Comparison of ENCODE assay signal across 9 cellular contexts in genomic region chr5:99019812-99020697, GRCh38.
DNase-seq lines count a peak whose midpoint lies in the region; TF ChIP-seq lines count a peak whose summit lies in the region.
"Had no signal": no experiment of that assay in that cellular context is flagged by ENCODE, and none has a peak within 500 bp of the region (broad histone marks: within the 10 kb centered on the region; RNA-seq: fewer than 3 reads in every experiment).

No MANE protein-coding gene starts in this region.

- DNase-seq in NCI-H446 treated with DMSO at 0.1 percent for 48 hours (lab: John Stamatoyannopoulos, UW): peak; percentile 48
- DNase-seq in NCI-H446 (lab: John Stamatoyannopoulos, UW): no peak
- DNase-seq in LHCN-M2 (ENCODE audit: low read depth): peak; percentile 88
- DNase-seq in brain microvascular endothelial cell: peak; percentile 63
- DNase-seq in pulmonary artery endothelial cell (ENCODE audit: low read depth, low spot score): peak; percentile 68
- DNase-seq in ureter (ENCODE audit: low spot score): no peak
- DNase-seq in GM13976 (ENCODE audit: low spot score): no peak
- no peak for DNase-seq in medulla oblongata (ENCODE audit: extremely low spot score)
- DNase-seq: CD4-positive, CD25-positive, alpha-beta regulatory T cell had no signal

- H3K4me3 ChIP-seq in brain microvascular endothelial cell (ENCODE audit: low read depth, low read length): no peak overlapping the region

- H3K36me3 ChIP-seq in brain microvascular endothelial cell (replicated peaks): no peaks in the 10 kb centered on the region

- in situ Hi-C loops in brain microvascular endothelial cell (cut with HindIII; ENCODE audit: low pct_ligation_motif_present, low sequenced_read_pairs) (no loop called here), GM13976 (cut with MboI; ENCODE audit: low sequenced_read_pairs, unreplicated experiment) (no loop called here)

- no peak overlapping the region for H3K27ac ChIP-seq in brain microvascular endothelial cell

- no peaks in the 10 kb centered on the region for H3K27me3 ChIP-seq in brain microvascular endothelial cell (replicated peaks)

- TF ChIP-seq CTCF in brain microvascular endothelial cell (IDR thresholded peaks at IDR 0.05; ENCODE audit: low read depth, low read length, missing control alignments) (no peak), GM13976 (IDR thresholded peaks at IDR 0.05; ENCODE audit: borderline replicate concordance, control extremely low read depth, extremely low read depth, insufficient read depth, missing control alignments) (no peak)

Comparison
In these comparisons a context has a peak if more than half of its experiments do, and no peak if none do; other contexts are left out.
1. DNase-seq: peak in NCI-H446 treated with DMSO at 0.1 percent for 48 hours (single experiment), LHCN-M2 (single experiment), brain microvascular endothelial cell (single experiment) and pulmonary artery endothelial cell (single experiment); none in NCI-H446 (0 of 2), ureter (single experiment), GM13976 (single experiment) and medulla oblongata (single experiment).